In the genomic region with DNA sequence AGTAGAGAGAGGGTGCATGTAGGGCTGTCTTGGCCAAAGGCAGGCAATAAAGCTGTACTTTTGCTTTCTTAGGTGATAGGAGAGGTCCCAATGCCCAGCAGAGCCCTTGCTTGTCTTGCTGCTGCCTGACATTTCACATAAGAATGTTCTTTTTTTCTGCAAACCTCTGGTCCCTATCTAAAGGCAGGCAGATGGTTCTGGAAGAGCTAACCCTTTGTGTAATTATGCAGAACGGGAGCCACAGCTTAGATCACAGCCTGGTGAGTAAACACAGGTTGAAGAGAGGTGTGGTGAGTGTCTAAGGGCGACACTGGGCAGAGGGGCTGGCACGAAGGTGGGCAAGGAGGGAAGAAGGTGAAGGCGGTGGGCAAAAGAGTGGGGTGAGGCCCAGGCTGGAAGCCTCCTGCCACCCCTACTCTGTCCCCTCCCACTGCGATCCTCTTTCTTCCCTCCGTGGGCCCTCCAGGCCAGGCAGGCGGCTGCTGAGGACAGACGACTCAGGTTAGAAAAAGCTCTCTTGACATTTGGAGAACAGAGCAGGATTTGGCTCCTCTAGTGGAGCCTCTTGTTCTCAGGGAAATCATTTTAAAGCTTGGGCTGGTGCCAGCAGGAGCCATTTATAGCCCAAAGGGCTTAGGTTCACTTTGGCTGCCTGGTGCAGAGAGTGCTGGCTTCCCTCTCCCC, we compare ENCODE assay signal across 13 cellular contexts. TPM values are rescaled to one million over a fixed set of nuclear protein-coding genes. Genes with fewer than 3 reads are reported as not detected.
A peak's percentile ranks its signal among the peaks of the same experiment; 100 is the strongest.
DNase-seq lines count a peak whose midpoint lies in the region; ATAC-seq and TF ChIP-seq lines count a peak whose summit lies in the region.
"Had no signal": no experiment of that assay in that cellular context is flagged by ENCODE, and none has a peak within 500 bp of the region (broad histone marks: within the 10 kb centered on the region; RNA-seq: fewer than 3 reads in every experiment).

No MANE protein-coding gene starts in this region.

- H3K36me3 ChIP-seq in BJ (ENCODE audit: control insufficient read depth, insufficient read depth, low read length): no peaks in the 10 kb centered on the region

- no peak for ATAC-seq in stimulated activated naive CD8-positive, alpha-beta T cell treated with anti-CD3 and anti-CD28 coated beads, Interleukin-15, Interleukin-2, amounts not matched to agents 100 U/mL and 50 U/mL, for 24 hours
- ATAC-seq in GM21786 (IDR thresholded peaks at IDR 0.05; ENCODE audit: unreplicated experiment): no peak
- ATAC-seq: GM12878 had no signal

- TF ChIP-seq CTCF in BJ (IDR thresholded peaks at IDR 0.05; ENCODE audit: insufficient read depth, low read depth, low read length): 0 out of 2 replicates have a peak, but pooled peaks have one; percentile 1
- no peak for TF ChIP-seq CTCF in RWPE1 (conservative IDR thresholded peaks at IDR 0.05; ENCODE audit: low read depth)

- H3K4me3 ChIP-seq in BJ (ENCODE audit: low read depth, low read length): no peak overlapping the region
- H3K4me3 ChIP-seq: GM12878 had no signal

- DNase-seq in BJ (ENCODE audit: low read depth) (no peak), NCI-H146 (lab: John Stamatoyannopoulos, UW) (peak; percentile 35), SW480 (ENCODE audit: low spot score) (peak; percentile 34), kidney tubule cell (ENCODE audit: low spot score) (peak; percentile 27), RWPE1 (ENCODE audit: low spot score) (no peak)
- DNase-seq in stimulated activated naive CD8-positive, alpha-beta T cell treated with anti-CD3 and anti-CD28 coated beads, Interleukin-15, Interleukin-2, amounts not matched to agents 100 U/mL and 50 U/mL, for 24 hours: no peak
- DNase-seq in activated T-cell treated with anti-CD3 and anti-CD28 coated beads, Interleukin-2, amount 50 U/mL, for 48 hours: no peak
- DNase-seq: activated B cell treated with CpG ODN at 0.5 μM for 24 hours, hippocampal formation had no signal

- POLR2A ChIA-PET in BJ (lab: Charles Lee): interaction anchor here (0.6 kb wide), 1 partner anchor 108 kb away, joined by 5 read pairs; no protein-coding TSS in a partner anchor
- POLR2A ChIA-PET in RWPE1 (lab: Yijun Ruan, JAX; ENCODE audit: low non-redundant PET): no interaction called here

- CTCF ChIA-PET in BJ (lab: Yijun Ruan, JAX) (interaction anchor here (0.6 to 1.6 kb wide), 3 partner anchors 10 to 270 kb away, joined by 3 to 5 read pairs (median 3); no protein-coding TSS in a partner anchor), RWPE1 (lab: Yijun Ruan, JAX) (interaction anchor here (1.0 kb wide), 1 partner anchor 84 kb away, joined by 3 read pairs; no protein-coding TSS in a partner anchor)

- H3K27ac ChIP-seq in RWPE1: no peak overlapping the region
- H3K27ac ChIP-seq: parathyroid adenoma had no signal

- 0 out of 2 replicates have a peak, but pooled peaks cover 4% of the 10 kb centered on the region for H3K27me3 ChIP-seq in BJ (ENCODE audit: control insufficient read depth, insufficient read depth, low read length)

RNA-seq across cellular contexts. Expression of gene PRMT8, which starts 42.8 kb away (rescaled TPM):
- not detected in 2 replicates for polyA plus RNA-seq in BJ (2011; rRNA removed)
- polyA minus RNA-seq in BJ (2011; rRNA and poly(A)+ RNA removed): 0.09 TPM in 1 of 2 replicates, not detected in the other
- polyA plus RNA-seq: AG04450, GM12878 had no signal

Comparison
In these comparisons a context has a peak if more than half of its experiments do, and no peak if none do; other contexts are left out.
1. DNase-seq: peak in NCI-H146 (single experiment), SW480 (single experiment) and kidney tubule cell (single experiment); none in BJ (single experiment), RWPE1 (single experiment), stimulated activated naive CD8-positive, alpha-beta T cell treated with anti-CD3 and anti-CD28 coated beads, Interleukin-15, Interleukin-2, amounts not matched to agents 100 U/mL and 50 U/mL, for 24 hours (single experiment) and activated T-cell treated with anti-CD3 and anti-CD28 coated beads, Interleukin-2, amount 50 U/mL, for 48 hours (0 of 2).